ENCODE assay signal across 8 cellular contexts in the genomic region with DNA sequence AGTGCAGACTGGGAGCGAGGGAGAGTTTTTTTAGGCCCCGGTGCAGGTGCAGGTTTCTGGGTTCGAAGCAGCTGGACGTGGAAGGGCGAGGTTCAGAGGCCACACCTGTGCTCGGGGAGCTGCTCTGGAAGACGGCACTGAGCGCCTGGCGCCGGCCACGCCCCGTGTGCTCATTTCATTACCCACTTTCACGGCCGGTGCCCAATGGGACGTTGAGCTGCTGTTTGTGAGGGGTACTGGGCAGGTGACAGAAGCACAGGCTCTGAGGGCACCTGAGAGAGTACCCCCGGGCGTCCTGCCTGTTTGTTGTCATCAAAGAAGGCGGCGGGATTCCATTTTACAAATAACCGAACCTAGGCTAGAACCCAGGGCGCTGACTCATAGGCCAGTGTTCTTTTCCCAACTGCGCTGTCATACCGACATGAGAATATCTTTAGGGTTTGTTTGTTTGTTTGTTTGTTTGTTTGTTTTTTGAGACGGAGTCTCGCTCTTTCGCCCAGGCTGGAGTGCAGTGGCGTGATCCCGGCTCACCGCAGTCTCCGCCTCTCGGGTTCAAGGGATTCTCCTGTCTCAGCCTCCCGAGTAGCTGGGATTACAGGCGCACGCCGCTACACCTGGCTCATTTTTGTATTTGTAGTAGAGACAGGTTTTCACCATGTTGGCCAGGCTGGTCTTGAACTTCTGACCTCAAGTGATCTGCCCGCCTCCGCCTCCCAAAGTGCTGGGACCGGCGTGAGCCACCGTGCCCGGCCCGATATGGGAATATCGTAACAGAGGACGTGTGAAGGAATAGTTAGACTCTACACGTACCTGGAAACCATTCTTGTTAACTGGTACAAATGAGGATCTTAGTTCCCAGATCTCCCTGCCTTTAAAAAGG. TPM values are rescaled to one million over a fixed set of nuclear protein-coding genes. Genes with fewer than 3 reads are reported as not detected.
DNase-seq lines count a peak whose midpoint lies in the region; ATAC-seq and TF ChIP-seq lines count a peak whose summit lies in the region.

No MANE protein-coding gene starts in this region.

- H3K36me3 ChIP-seq in A673 (ENCODE audit: insufficient read depth, low read length, poor library complexity, severe bottlenecking): no peaks in the 10 kb centered on the region

- no peaks in the 10 kb centered on the region for H3K27me3 ChIP-seq in A673 (replicated peaks; ENCODE audit: insufficient read depth, low read depth, low read length, poor library complexity)

- DNase-seq in A673 (ENCODE audit: low spot score) (no peak), SW480 (ENCODE audit: low spot score) (peak; percentile 84), cardiac fibroblast (ENCODE audit: low read depth in 2 of 2) (no peak), lower leg skin (ENCODE audit: low spot score in 2 of 2) (peak; percentile 15 to 89), epidermal melanocyte (ENCODE audit: insufficient read length, low spot score) (no peak)

- TF ChIP-seq CTCF in A673 (conservative IDR thresholded peaks at IDR 0.05; ENCODE audit: low read depth, low read length) (no peak), cardiac fibroblast (IDR thresholded peaks at IDR 0.05; ENCODE audit: low read depth, low read length) (no peak), lower leg skin (IDR thresholded peaks at IDR 0.05) (no peak)

- in situ Hi-C loops in GM18951 (cut with MboI; ENCODE audit: low sequenced_read_pairs, unreplicated experiment): no loop called here

- H3K4me3 ChIP-seq in A673 (ENCODE audit: low read depth, low read length, poor library complexity, severe bottlenecking) (peak overlapping the region; percentile 97), cardiac fibroblast (replicated peaks in 1 of 2; ENCODE audit: low read depth in 2 of 2, low read length in 2 of 2) (peak overlapping the region; percentile 90 to 98), lower leg skin (ENCODE audit: low read depth, poor library complexity, severe bottlenecking) (peak overlapping the region; percentile 71)

- H3K4me1 ChIP-seq in A673 (ENCODE audit: insufficient read depth, low read length, poor library complexity, severe bottlenecking): peaks cover 25% of the 10 kb centered on the region

- no peaks in the 10 kb centered on the region for H3K9me3 ChIP-seq in A673 (ENCODE audit: low read depth, low read length, poor library complexity, severe bottlenecking)

- 46 to 50% methylated on average over 45 of the region's 45 CpGs for WGBS in lower leg skin, 2 donors

- peaks cover 19% of the 10 kb centered on the region for H3K4me1 Mint-ChIP-seq in stimulated activated memory B cell treated with anti-CD40 and anti-IgM and Interleukin-4, amounts not matched to agents 10 μg/mL and 1 μg/mL and 100 μg/mL, for 72 hours

- CTCF ChIA-PET in A673 (lab: Charles Lee): no interaction called here

- peaks cover 4% of the 10 kb centered on the region for H3K9me3 Mint-ChIP-seq in stimulated activated memory B cell treated with anti-CD40 and anti-IgM and Interleukin-4, amounts not matched to agents 10 μg/mL and 1 μg/mL and 100 μg/mL, for 72 hours

- no TSS peak for BruUV-seq in A673 (replicated peaks; lab: Mats Ljungman, UMichigan)

- H3K36me3 Mint-ChIP-seq in stimulated activated memory B cell treated with anti-CD40 and anti-IgM and Interleukin-4, amounts not matched to agents 10 μg/mL and 1 μg/mL and 100 μg/mL, for 72 hours: no peaks in the 10 kb centered on the region

- no peaks in the 10 kb centered on the region for H3K27me3 Mint-ChIP-seq in stimulated activated memory B cell treated with anti-CD40 and anti-IgM and Interleukin-4, amounts not matched to agents 10 μg/mL and 1 μg/mL and 100 μg/mL, for 72 hours

- TF ChIP-seq POLR2A in GM18951 (IDR thresholded peaks at IDR 0.05; ENCODE audit: extremely low read depth, insufficient read depth, insufficient read length): peak; percentile 50
- TF ChIP-seq POLR2A in lower leg skin (IDR thresholded peaks at IDR 0.05): no peak

- intact Hi-C loops in A673 (cut with micrococcal nuclease; ENCODE audit: unreplicated experiment): no loop called here
- intact Hi-C loops in lower leg skin (cut with DNase I; ENCODE audit: low total_unique reads): no loop called here

- peak; percentile 25 for ATAC-seq in HG03520 (IDR thresholded peaks at IDR 0.05; ENCODE audit: unreplicated experiment)
- peak; percentile 83 for ATAC-seq in stimulated activated memory B cell treated with anti-CD40 and anti-IgM and Interleukin-4, amounts not matched to agents 10 μg/mL and 1 μg/mL and 100 μg/mL, for 72 hours

- H3K27ac ChIP-seq in A673 (ENCODE audit: low read depth, low read length, poor library complexity, severe bottlenecking): peak overlapping the region; percentile 93

- H3K27ac Mint-ChIP-seq in stimulated activated memory B cell treated with anti-CD40 and anti-IgM and Interleukin-4, amounts not matched to agents 10 μg/mL and 1 μg/mL and 100 μg/mL, for 72 hours: peak overlapping the region; percentile 90

- POLR2A ChIA-PET in A673 (lab: Charles Lee; ENCODE audit: low non-redundant PET): no interaction called here

- peak overlapping the region; percentile 97 for H3K4me3 Mint-ChIP-seq in stimulated activated memory B cell treated with anti-CD40 and anti-IgM and Interleukin-4, amounts not matched to agents 10 μg/mL and 1 μg/mL and 100 μg/mL, for 72 hours

RNA-seq across cellular contexts. Expression of gene SPTBN2, which starts 16.6 kb away (rescaled TPM):
- total RNA-seq in A673 (2021) (21.1 and 34.4 TPM in 2 replicates), lower leg skin (100 to 1,000 TPM; 435 to 663 (median 597) TPM)

Comparison
In these comparisons a context has a peak if more than half of its experiments do, and no peak if none do; other contexts are left out.
1. DNase-seq: peak in SW480 (single experiment) and lower leg skin (2 of 2); none in A673 (single experiment), cardiac fibroblast (0 of 2) and epidermal melanocyte (single experiment).
2. RNA of gene SPTBN2, which starts 16.6 kb away (total RNA-seq): 435 to 663 TPM in lower leg skin; 21.1 to 34.4 TPM in A673; every median in the first group is over 10 times any median in the second.
3. Peak in every context shown above with its lines, with median percentiles within 50 percentile points of each other: H3K4me3 ChIP-seq.